11 cellular contexts compared by ENCODE assay signal in genomic region chr22:20027966-20028854, GRCh38. TPM values are rescaled to one million over a fixed set of nuclear protein-coding genes. Genes with fewer than 3 reads are reported as not detected.
DNase-seq lines count a peak whose midpoint lies in the region; ATAC-seq and TF ChIP-seq lines count a peak whose summit lies in the region.
"Had no signal": no experiment of that assay in that cellular context is flagged by ENCODE, and none has a peak within 500 bp of the region (broad histone marks: within the 10 kb centered on the region; RNA-seq: fewer than 3 reads in every experiment).

No MANE protein-coding gene starts in this region.

- no peak for ATAC-seq in GM21576 (IDR thresholded peaks at IDR 0.05; ENCODE audit: unreplicated experiment)

- peaks cover 1% of the 10 kb centered on the region for H3K4me1 Mint-ChIP-seq in osteocyte (ENCODE audit: unreplicated experiment)

- TF ChIP-seq CTCF in LNCAP (IDR thresholded peaks at IDR 0.05) (peak; percentile 46; the same call in 1 of the 2 replicates), osteocyte (IDR thresholded peaks at IDR 0.05) (peak; percentile 48)

- no peak overlapping the region for H3K27ac Mint-ChIP-seq in osteocyte (ENCODE audit: unreplicated experiment)
- H3K27ac Mint-ChIP-seq: activated CD4-positive, alpha-beta memory T cell treated with anti-CD3 and anti-CD28 coated beads for 36 hours had no signal

- H3K27ac ChIP-seq in cingulate gyrus (ENCODE audit: low read depth, low read length): peak overlapping the region; percentile 10

- no peaks in the 10 kb centered on the region for H3K27me3 Mint-ChIP-seq in osteocyte (ENCODE audit: unreplicated experiment)
- H3K27me3 Mint-ChIP-seq: activated CD4-positive, alpha-beta memory T cell treated with anti-CD3 and anti-CD28 coated beads for 36 hours; CD8-positive, alpha-beta memory T cell had no signal

- H3K4me3 Mint-ChIP-seq in osteocyte (ENCODE audit: unreplicated experiment): no peak overlapping the region
- H3K4me3 Mint-ChIP-seq: activated CD4-positive, alpha-beta memory T cell treated with anti-CD3 and anti-CD28 coated beads for 36 hours; CD8-positive, alpha-beta memory T cell had no signal

- no peaks in the 10 kb centered on the region for H3K9me3 Mint-ChIP-seq in osteocyte (ENCODE audit: unreplicated experiment)
- H3K9me3 Mint-ChIP-seq: activated CD4-positive, alpha-beta memory T cell treated with anti-CD3 and anti-CD28 coated beads for 36 hours; CD8-positive, alpha-beta memory T cell had no signal

- H3K36me3 Mint-ChIP-seq in osteocyte (ENCODE audit: unreplicated experiment): no peaks in the 10 kb centered on the region
- H3K36me3 Mint-ChIP-seq: activated CD4-positive, alpha-beta memory T cell treated with anti-CD3 and anti-CD28 coated beads for 36 hours had no signal

- DNase-seq in activated CD4-positive, alpha-beta T cell treated with anti-CD3 and anti-CD28 coated beads, Interleukin-2, amount 50 U/mL, for 1 hour: peak; percentile 15
- DNase-seq in activated CD4-positive, alpha-beta T cell treated with anti-CD3 and anti-CD28 coated beads, Interleukin-2, amount 50 U/mL, for 4 hours: no peak
- DNase-seq in osteocyte (ENCODE audit: extremely low spot score, unreplicated experiment): no peak
- no peak for DNase-seq in NCI-H1105 treated with DMSO at 0.1 percent for 48 hours (lab: John Stamatoyannopoulos, UW)
- no peak for DNase-seq in SK-N-DZ (ENCODE audit: low spot score)
- DNase-seq: activated CD4-positive, alpha-beta memory T cell treated with anti-CD3 and anti-CD28 coated beads for 36 hours; NCI-H510A had no signal

RNA-seq across cellular contexts. Expression of gene TANGO2, which starts 7.3 kb away (rescaled TPM):
- total RNA-seq in osteocyte: 24.9 and 28.1 TPM in 2 replicates
- 18.5 and 19.8 TPM in 2 replicates for polyA plus RNA-seq in SK-N-DZ (2014; cell fraction: cytosol; rRNA removed)
- polyA plus RNA-seq in SK-N-DZ (2014; cell fraction: nucleus; rRNA removed): 14.9 and 19.5 TPM in 2 replicates

RNA-seq across cellular contexts. Expression of gene ARVCF, which starts 11.6 kb away (rescaled TPM):
- 26.5 and 29.3 TPM in 2 replicates for total RNA-seq in osteocyte
- polyA plus RNA-seq in SK-N-DZ (2014; cell fraction: cytosol; rRNA removed): 77.9 and 81.0 TPM in 2 replicates
- 488 and 524 TPM in 2 replicates for polyA plus RNA-seq in SK-N-DZ (2014; cell fraction: nucleus; rRNA removed)

RNA-seq across cellular contexts. Expression of gene DGCR8, which starts 51.8 kb away (rescaled TPM):
- 44.0 and 45.1 TPM in 2 replicates for total RNA-seq in osteocyte
- polyA plus RNA-seq in SK-N-DZ (2014; cell fraction: cytosol; rRNA removed): 34.1 and 34.7 TPM in 2 replicates
- 174 and 249 TPM in 2 replicates for polyA plus RNA-seq in SK-N-DZ (2014; cell fraction: nucleus; rRNA removed)
